Comparison of ENCODE assay signal across 8 cellular contexts in genomic region chr4:8176547-8177399, GRCh38. TPM values are rescaled to one million over a fixed set of nuclear protein-coding genes. Genes with fewer than 3 reads are reported as not detected.
DNase-seq lines count a peak whose midpoint lies in the region; ATAC-seq and TF ChIP-seq lines count a peak whose summit lies in the region.

No MANE protein-coding gene starts in this region.

- no peaks in the 10 kb centered on the region for H3K79me2 ChIP-seq in mammary epithelial cell (ENCODE audit: insufficient read depth, low read length)

- intact Hi-C loops in mammary epithelial cell (cut with micrococcal nuclease): loop anchor here (1.0 to 10.0 kb wide), 5 partner anchors 16 to 738 kb away; no protein-coding TSS in a partner anchor
- intact Hi-C loops in transverse colon (cut with DNase I; ENCODE audit: low total_unique reads): no loop called here

- no peaks in the 10 kb centered on the region for H3K36me3 ChIP-seq in RWPE2 (ENCODE audit: low read depth)
- no peaks in the 10 kb centered on the region for H3K36me3 ChIP-seq in mammary epithelial cell (ENCODE audit: insufficient read depth, low read length)
- H3K36me3 ChIP-seq in transverse colon: no peaks in the 10 kb centered on the region

- peak; percentile 17 for DNase-seq in NCI-H2227 (lab: John Stamatoyannopoulos, UW; ENCODE audit: unreplicated experiment)
- no peak for DNase-seq in NCI-H2227 treated with DMSO at 0.1 percent for 48 hours (lab: John Stamatoyannopoulos, UW)
- DNase-seq in HPDE6-E6E7 (ENCODE audit: extremely low spot score): peak; percentile 71
- no peak for DNase-seq in RWPE2 (ENCODE audit: low spot score)
- peak; percentile 51 for DNase-seq in mammary epithelial cell
- peak; percentile 87 for DNase-seq in left kidney (ENCODE audit: low read depth, low spot score)
- peak; percentile 54 for DNase-seq in transverse colon

- H3K9me3 ChIP-seq in RWPE2 (ENCODE audit: severe bottlenecking) (no peaks in the 10 kb centered on the region), mammary epithelial cell (replicated peaks; ENCODE audit: insufficient read depth, low read length) (no peaks in the 10 kb centered on the region), transverse colon (no peaks in the 10 kb centered on the region)

- CTCF ChIA-PET in mammary epithelial cell (lab: Charles Lee; ENCODE audit: low non-redundant PET): interaction anchor here (0.5 to 1.1 kb wide), 12 partner anchors 12 to 416 kb away, joined by 3 to 9 read pairs (median 4); partner anchors contain the start of gene CPZ

- ATAC-seq in GM21423 (IDR thresholded peaks at IDR 0.05; ENCODE audit: unreplicated experiment): peak; percentile 70
- ATAC-seq in RWPE2 (ENCODE audit: low read depth): peak; percentile 88

- H3K4me3 ChIP-seq in RWPE2 (ENCODE audit: severe bottlenecking) (no peak overlapping the region), mammary epithelial cell (replicated peaks in 1 of 3; ENCODE audit: insufficient read depth in 1 of 3, low read depth in 2 of 3, low read length in 3 of 3) (no peak overlapping the region), transverse colon (no peak overlapping the region)

- no peak for TF ChIP-seq POLR2A in transverse colon (IDR thresholded peaks at IDR 0.05)

- H3K4me1 ChIP-seq in RWPE2 (ENCODE audit: insufficient read depth, poor library complexity, severe bottlenecking): peaks cover 7% of the 10 kb centered on the region
- peaks cover 2% of the 10 kb centered on the region for H3K4me1 ChIP-seq in mammary epithelial cell (ENCODE audit: insufficient read depth, low read length)
- H3K4me1 ChIP-seq in transverse colon: peaks cover 0 to 9% (median 4%) of the 10 kb centered on the region in 4 donors

- no peak for TF ChIP-seq EP300 in transverse colon (IDR thresholded peaks at IDR 0.05; ENCODE audit: low read depth)

- no peak overlapping the region for H2AFZ ChIP-seq in mammary epithelial cell (ENCODE audit: low read depth, low read length)

- H4K20me1 ChIP-seq in mammary epithelial cell (ENCODE audit: insufficient read depth, low read length): no peaks in the 10 kb centered on the region

- H3K27ac ChIP-seq in RWPE2 (ENCODE audit: poor library complexity, severe bottlenecking): no peak overlapping the region
- no peak overlapping the region for H3K27ac ChIP-seq in mammary epithelial cell (ENCODE audit: insufficient read depth, low read depth, low read length)
- no peak overlapping the region for H3K27ac ChIP-seq in transverse colon

- 26% methylated on average over 17 of the region's 17 CpGs for WGBS in mammary epithelial cell (ENCODE audit: low coverage, missing lambda C conversion rate)
- 29% methylated on average over 17 of the region's 17 CpGs; no CpG with 5 or more reads in 1 of the 2 donors for WGBS in transverse colon (ENCODE audit: low coverage in 1 of 2), 2 donors

- TF ChIP-seq CTCF in RWPE2 (IDR thresholded peaks at IDR 0.05; ENCODE audit: poor library complexity, severe bottlenecking) (peak; percentile 97), mammary epithelial cell (conservative IDR thresholded peaks at IDR 0.05 in 1 of 2, IDR thresholded peaks at IDR 0.05 in 1 of 2; ENCODE audit: extremely low read depth in 1 of 2, insufficient read depth in 1 of 2, low read depth in 1 of 2, low read length in 2 of 2) (peak; percentile 96 to 98), transverse colon (IDR thresholded peaks at IDR 0.05) (peak; percentile 71 to 88 (median 80))

- in situ Hi-C loops in mammary epithelial cell (cut with MboI; ENCODE audit: low sequenced_read_pairs in 2 of 2): no loop called here
- in situ Hi-C loops in transverse colon (cut with MboI; ENCODE audit: low pct_ligation_motif_present in 1 of 4, low pct_unique_long_range_greater_than_20kb in 1 of 4, low sequenced_read_pairs in 3 of 4): no loop called here

- H3K4me2 ChIP-seq in mammary epithelial cell (ENCODE audit: insufficient read depth, low read depth, low read length): no peak overlapping the region

- dilution Hi-C loops in mammary epithelial cell (cut with HindIII; ENCODE audit: low sequenced_read_pairs): no loop called here

- H3K27me3 ChIP-seq in RWPE2 (ENCODE audit: insufficient read depth, poor library complexity, severe bottlenecking): no peaks in the 10 kb centered on the region
- H3K27me3 ChIP-seq in mammary epithelial cell (ENCODE audit: insufficient read depth, low read length): no peaks in the 10 kb centered on the region
- no peaks in the 10 kb centered on the region for H3K27me3 ChIP-seq in transverse colon

- H3K9ac ChIP-seq in mammary epithelial cell (ENCODE audit: insufficient read depth, low read length): no peak overlapping the region

- BruUV-seq in mammary epithelial cell (replicated peaks; lab: Mats Ljungman, UMichigan): no TSS peak

RNA-seq across cellular contexts. Expression of gene ABLIM2, which starts 18.2 kb away (rescaled TPM):
- under 1 TPM; 0.28 to 0.67 TPM for total RNA-seq in mammary epithelial cell
- 0.87 TPM for polyA plus RNA-seq in mammary epithelial cell
- polyA minus RNA-seq in mammary epithelial cell: 3.9 TPM
- total RNA-seq in transverse colon: 10 to 100 TPM in 3 of 4 donors, 1 to 10 TPM in 1; 3.2 to 58.4 (median 14.2) TPM

RNA-seq across cellular contexts. Expression of gene SH3TC1, which starts 22.3 kb away (rescaled TPM):
- total RNA-seq in mammary epithelial cell (100 to 1,000 TPM in 1 of 2 donors, 10 to 100 TPM in 1; 70.8 to 138 TPM), transverse colon (10 to 100 TPM; 15.0 to 78.6 (median 41.4) TPM)
- polyA plus RNA-seq in mammary epithelial cell: 37.7 TPM
- 62.5 TPM for polyA minus RNA-seq in mammary epithelial cell

Comparison
In these comparisons a context has a peak if more than half of its experiments do, and no peak if none do; other contexts are left out.
1. DNase-seq: peak in NCI-H2227 (single experiment), HPDE6-E6E7 (single experiment), mammary epithelial cell (single experiment), left kidney (single experiment) and transverse colon (single experiment); none in NCI-H2227 treated with DMSO at 0.1 percent for 48 hours (single experiment) and RWPE2 (single experiment).
2. Peak in every context shown above with its lines, with median percentiles within 50 percentile points of each other: CTCF ChIP-seq.